11 cellular contexts compared by ENCODE assay signal in genomic region chr5:6703791-6704190, GRCh38. TPM values are rescaled to one million over a fixed set of nuclear protein-coding genes. Genes with fewer than 3 reads are reported as not detected.
DNase-seq lines count a peak whose midpoint lies in the region; ATAC-seq and TF ChIP-seq lines count a peak whose summit lies in the region.
"Had no signal": no experiment of that assay in that cellular context is flagged by ENCODE, and none has a peak within 500 bp of the region (broad histone marks: within the 10 kb centered on the region; RNA-seq: fewer than 3 reads in every experiment).

No MANE protein-coding gene starts in this region.

- no TSS peak for BruUV-seq in IMR-90 (replicated peaks; lab: Mats Ljungman, UMichigan)

- peak overlapping the region; percentile 61; the same call in 2 of the 3 replicates for H2BK15ac ChIP-seq in IMR-90 (ENCODE audit: low read depth, low read length)

- ATAC-seq in IMR-90 (ENCODE audit: low read depth) (peak; percentile 10), GM21526 (IDR thresholded peaks at IDR 0.05; ENCODE audit: low FRiP score, unreplicated experiment) (no peak)

- H3K36me3 ChIP-seq in IMR-90 (ENCODE audit: control insufficient read depth, insufficient read depth, low read length), result no peaks in the 10 kb centered on the region
- no peaks in the 10 kb centered on the region for H3K36me3 ChIP-seq in adrenal gland (replicated peaks in 1 of 2)
- no peaks in the 10 kb centered on the region for H3K36me3 ChIP-seq in subcutaneous abdominal adipose tissue (ENCODE audit: control insufficient read depth in 5 of 5, insufficient read depth in 5 of 5, low read length in 5 of 5)
- no peaks in the 10 kb centered on the region for H3K36me3 ChIP-seq in Peyer's patch

- H3K9me1 ChIP-seq in IMR-90 (ENCODE audit: insufficient read depth, low read length), result peaks cover 16% of the 10 kb centered on the region

- peak overlapping the region; percentile 82 for H3K4ac ChIP-seq in IMR-90 (ENCODE audit: low read depth, low read length)

- H4K91ac ChIP-seq in IMR-90 (ENCODE audit: insufficient read depth, low read depth, low read length), result peak overlapping the region; percentile 36; the same call in 1 of the 2 replicates

- peak; percentile 63 for DNase-seq in IMR-90
- no peak for DNase-seq in adrenal gland
- peak; percentile 61 for DNase-seq in iris pigment epithelial cell (ENCODE audit: low read depth)
- DNase-seq in Peyer's patch, result no peak
- DNase-seq in dermis blood vessel endothelial cell, result no peak
- no peak for DNase-seq in islet precursor cell
- DNase-seq: activated CD8-positive, alpha-beta memory T cell treated with anti-CD3 and anti-CD28 coated beads for 24 hours; NCI-H524 treated with DMSO at 0.1 percent for 48 hours; T-helper 1 cell had no signal

- CTCF ChIA-PET in IMR-90 (lab: Yijun Ruan, JAX), result no interaction called here

- H3K4me2 ChIP-seq in IMR-90 (ENCODE audit: low read depth, low read length), result peak overlapping the region; percentile 75

- peak overlapping the region; percentile 77 for H2AFZ ChIP-seq in IMR-90 (replicated peaks; ENCODE audit: low read length, poor library complexity)

- peak overlapping the region; percentile 69; the same call in 1 of the 2 replicates for H2AK5ac ChIP-seq in IMR-90 (ENCODE audit: low read depth, low read length)

- H3K9ac ChIP-seq in IMR-90 (ENCODE audit: low read depth, low read length) (peak overlapping the region; percentile 32), subcutaneous abdominal adipose tissue (ENCODE audit: low read length in 5 of 5) (peak overlapping the region in 2 of 5 donors; percentile 16 to 17)

- H2BK5ac ChIP-seq in IMR-90 (ENCODE audit: low read depth, low read length, poor library complexity, severe bottlenecking), result peak overlapping the region; percentile 83

- peaks cover 20% of the 10 kb centered on the region for H3K4me1 ChIP-seq in IMR-90 (ENCODE audit: control insufficient read depth, insufficient read depth, low read length)
- peaks cover 10 to 19% of the 10 kb centered on the region in 2 donors for H3K4me1 ChIP-seq in adrenal gland (replicated peaks in 1 of 2)
- peaks cover 0 to 15% (median 4%) of the 10 kb centered on the region in 5 donors for H3K4me1 ChIP-seq in subcutaneous abdominal adipose tissue (ENCODE audit: control insufficient read depth in 5 of 5, insufficient read depth in 5 of 5, low read length in 5 of 5)
- H3K4me1 ChIP-seq in Peyer's patch, result no peaks in the 10 kb centered on the region

- TF ChIP-seq CTCF in IMR-90 (conservative IDR thresholded peaks at IDR 0.05; ENCODE audit: low read depth, low read length) (no peak), adrenal gland (IDR thresholded peaks at IDR 0.05) (no peak), Peyer's patch (IDR thresholded peaks at IDR 0.05) (no peak)

- peak overlapping the region; percentile 22 for H3K56ac ChIP-seq in IMR-90 (ENCODE audit: extremely low read depth, insufficient read depth, low read length)

- TF ChIP-seq POLR2A in IMR-90 (IDR thresholded peaks at IDR 0.05; ENCODE audit: low read depth, low read length) (no peak), adrenal gland (IDR thresholded peaks at IDR 0.05) (no peak), Peyer's patch (IDR thresholded peaks at IDR 0.05) (no peak)

- no peak overlapping the region for H2AK9ac ChIP-seq in IMR-90 (replicated peaks; ENCODE audit: low read depth, low read length, poor library complexity)

- intact Hi-C loops in IMR-90 (cut with micrococcal nuclease), result no loop called here
- intact Hi-C loops in adrenal gland (cut with DNase I), result no loop called here

- peak overlapping the region; percentile 86 for H2BK20ac ChIP-seq in IMR-90 (ENCODE audit: low read depth, low read length)

- H3K23ac ChIP-seq in IMR-90 (ENCODE audit: low read depth, low read length), result peak overlapping the region; percentile 68

- POLR2A ChIA-PET in IMR-90 (lab: Charles Lee; ENCODE audit: unreplicated experiment), result no interaction called here

- peak overlapping the region; percentile 80 for H3K18ac ChIP-seq in IMR-90 (ENCODE audit: low read depth, low read length)

- whole genome bisulfite sequencing in IMR-90 (ENCODE audit: extremely low coverage in 2 of 2, insufficient read length in 1 of 2), 2 experiments, result no CpG with 5 or more reads among the region's 6 CpGs
- WGBS in adrenal gland, 4 donors, result 54 to 73% (median 59%) methylated on average over 6 of the region's 6 CpGs

- in situ Hi-C loops in IMR-90 (cut with MboI; ENCODE audit: low sequenced_read_pairs), result no loop called here

- TF ChIP-seq RAD21 in IMR-90 (IDR thresholded peaks at IDR 0.05; ENCODE audit: low read length), result no peak

- peaks cover 0 to 9% of the 10 kb centered on the region in 2 experiments; a peak in 2 of 4 replicates for H3K79me1 ChIP-seq in IMR-90 (ENCODE audit: low read depth in 1 of 2, low read length in 2 of 2)

- H3K4me3 ChIP-seq in IMR-90 (ENCODE audit: insufficient read depth, low read depth, low read length) (no peak overlapping the region; the same call in 1 of the 2 replicates), adrenal gland (no peak overlapping the region), subcutaneous abdominal adipose tissue (ENCODE audit: low read depth in 1 of 5, low read length in 5 of 5) (no peak overlapping the region), Peyer's patch (no peak overlapping the region)

- peaks cover 8% of the 10 kb centered on the region; the same call in 1 of the 2 replicates for H3K27me3 ChIP-seq in IMR-90 (ENCODE audit: control insufficient read depth, insufficient read depth, low read length)
- H3K27me3 ChIP-seq in adrenal gland, result no peaks in the 10 kb centered on the region
- H3K27me3 ChIP-seq in subcutaneous abdominal adipose tissue (ENCODE audit: control insufficient read depth in 5 of 5, insufficient read depth in 4 of 5, low read length in 5 of 5), result peaks cover 0 to 15% (median 4%) of the 10 kb centered on the region in 5 donors
- no peaks in the 10 kb centered on the region for H3K27me3 ChIP-seq in Peyer's patch

- H2BK120ac ChIP-seq in IMR-90 (ENCODE audit: low read depth, low read length), result peak overlapping the region; percentile 91

- H4K5ac ChIP-seq in IMR-90 (ENCODE audit: low read depth, low read length), result peak overlapping the region; percentile 54; the same call in 1 of the 2 replicates

- H3K27ac ChIP-seq in IMR-90 (ENCODE audit: insufficient read depth, low read length), result peak overlapping the region; percentile 64
- H3K27ac ChIP-seq in adrenal gland, result peak overlapping the region; percentile 37 to 92 (median 66)
- H3K27ac ChIP-seq in subcutaneous abdominal adipose tissue (ENCODE audit: low read depth, low read length), result peak overlapping the region; percentile 75
- peak overlapping the region in 2 of 4 donors; percentile 5 to 61 for H3K27ac ChIP-seq in Peyer's patch

- dilution Hi-C loops in IMR-90 (cut with HindIII; ENCODE audit: low sequenced_read_pairs, unreplicated experiment), result no loop called here

- no peaks in the 10 kb centered on the region for H4K20me1 ChIP-seq in IMR-90 (ENCODE audit: insufficient read depth, low read length)

- peak overlapping the region; percentile 75 for H3K14ac ChIP-seq in IMR-90 (replicated peaks; ENCODE audit: low read depth, low read length)

- no peaks in the 10 kb centered on the region for H3K9me3 ChIP-seq in IMR-90 (ENCODE audit: control insufficient read depth, insufficient read depth, low read length)
- H3K9me3 ChIP-seq in adrenal gland (replicated peaks in 1 of 3), result no peaks in the 10 kb centered on the region
- no peaks in the 10 kb centered on the region for H3K9me3 ChIP-seq in subcutaneous abdominal adipose tissue (ENCODE audit: control insufficient read depth in 5 of 5, low read length in 5 of 5)
- H3K9me3 ChIP-seq in Peyer's patch, result no peaks in the 10 kb centered on the region

- peak overlapping the region in 1 of 2 experiments; percentile 78; a peak in 2 of 4 replicates for H4K8ac ChIP-seq in IMR-90 (ENCODE audit: low read depth in 2 of 2, low read length in 2 of 2)

TF ChIP-seq in IMR-90, 13 proteins besides CTCF, POLR2A, EP300 and RAD21:
- TF ChIP-seq NFE2L2 (IDR thresholded peaks at IDR 0.05; ENCODE audit: low read depth, low read length) (no peak), SMC3 (IDR thresholded peaks at IDR 0.05; ENCODE audit: low read depth, low read length) (no peak), CEBPB (IDR thresholded peaks at IDR 0.05; ENCODE audit: low read depth, low read length) (peak; percentile 59)
- TF ChIP-seq, protein P1, sequence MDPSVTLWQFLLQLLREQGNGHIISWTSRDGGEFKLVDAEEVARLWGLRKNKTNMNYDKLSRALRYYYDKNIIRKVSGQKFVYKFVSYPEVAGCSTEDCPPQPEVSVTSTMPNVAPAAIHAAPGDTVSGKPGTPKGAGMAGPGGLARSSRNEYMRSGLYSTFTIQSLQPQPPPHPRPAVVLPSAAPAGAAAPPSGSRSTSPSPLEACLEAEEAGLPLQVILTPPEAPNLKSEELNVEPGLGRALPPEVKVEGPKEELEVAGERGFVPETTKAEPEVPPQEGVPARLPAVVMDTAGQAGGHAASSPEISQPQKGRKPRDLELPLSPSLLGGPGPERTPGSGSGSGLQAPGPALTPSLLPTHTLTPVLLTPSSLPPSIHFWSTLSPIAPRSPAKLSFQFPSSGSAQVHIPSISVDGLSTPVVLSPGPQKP (IDR thresholded peaks at IDR 0.05; ENCODE audit: borderline replicate concordance, low read depth, low read length), result no peak

RNA-seq across cellular contexts. Expression of gene TENT4A, which starts 9.4 kb away (rescaled TPM):
- 5.9 and 8.6 TPM in 2 replicates for total RNA-seq in IMR-90 (2012; rRNA removed)
- 17.2 and 19.8 TPM in 2 replicates for polyA plus RNA-seq in IMR-90 (2012; rRNA removed)
- 5.2 and 10.0 TPM in 2 replicates for polyA plus RNA-seq in IMR-90 (2012; cell fraction: cytosol; rRNA removed)
- 74.3 and 80.4 TPM in 2 replicates for polyA plus RNA-seq in IMR-90 (2012; cell fraction: nucleus; rRNA removed; ENCODE audit: low replicate concordance)
- total RNA-seq in adrenal gland, result 10 to 100 TPM in 7 of 8 donors, 1 to 10 TPM in 1; 9.5 to 24.4 (median 15.5) TPM
- 10 to 100 TPM in 2 of 3 donors, 1 to 10 TPM in 1; 9.9 to 16.8 (median 15.4) TPM for polyA plus RNA-seq in adrenal gland
- 10 to 100 TPM; 28.0 to 71.8 (median 44.5) TPM for total RNA-seq in Peyer's patch
- 7.8 and 12.2 TPM in 2 replicates for total RNA-seq in dermis blood vessel endothelial cell

Comparison
In these comparisons a context has a peak if more than half of its experiments do, and no peak if none do; other contexts are left out.
1. DNase-seq: peak in IMR-90 (single experiment) and iris pigment epithelial cell (single experiment); none in adrenal gland (0 of 7), Peyer's patch (0 of 3), dermis blood vessel endothelial cell (single experiment) and islet precursor cell (single experiment).